ENCODE assay signal across 8 cellular contexts in genomic region chrX:54999717-55000598, GRCh38. TPM values are rescaled to one million over a fixed set of nuclear protein-coding genes. Genes with fewer than 3 reads are reported as not detected.
DNase-seq lines count a peak whose midpoint lies in the region; ATAC-seq and TF ChIP-seq lines count a peak whose summit lies in the region.

Gene APEX2 (plus strand): TSS chrX:55000363. CDS start chrX:55000423, 60 bp downstream.

- peak; percentile 74 for DNase-seq in GM12864 (ENCODE audit: low read depth)
- peak; percentile 73 to 94 (median 91) for DNase-seq in NCI-H1417 (lab: John Stamatoyannopoulos, UW)
- peak; percentile 22 to 75 for DNase-seq in SW 1271 (lab: John Stamatoyannopoulos, UW)
- DNase-seq in activated naive CD8-positive, alpha-beta T cell treated with anti-CD3 and anti-CD28 coated beads, Interleukin-2, amount 50 U/mL, for 16 hours (ENCODE audit: low read depth, low spot score): peak; percentile 66
- DNase-seq in Right ventricle myocardium inferior (ENCODE audit: missing footprints): peak; percentile 97
- peak; percentile 86 to 92 (median 87) for DNase-seq in ovary
- DNase-seq in tibial artery: peak; percentile 91 to 95

- no peaks in the 10 kb centered on the region for H3K27me3 ChIP-seq in ovary
- H3K27me3 ChIP-seq in tibial artery: no peaks in the 10 kb centered on the region

- H3K27ac ChIP-seq in ovary (peak within 1 kb of the TSS; percentile 58 to 77), tibial artery (peak within 1 kb of the TSS; percentile 74 to 79)

- WGBS in ovary, 3 donors: 30 to 45% (median 41%) methylated on average over 55 of the region's 55 CpGs

- TF ChIP-seq CTCF in GM12864 (IDR thresholded peaks at IDR 0.05; ENCODE audit: low read depth, low read length, missing control alignments) (no peak), ovary (IDR thresholded peaks at IDR 0.05) (no peak), tibial artery (IDR thresholded peaks at IDR 0.05) (no peak)

- ATAC-seq in HG02759 (IDR thresholded peaks at IDR 0.05; ENCODE audit: unreplicated experiment) (peak; percentile 93), Right ventricle myocardium inferior (peak; percentile 97)

- TF ChIP-seq EP300 in ovary (IDR thresholded peaks at IDR 0.05): no peak

- no peaks in the 10 kb centered on the region for H3K9me3 ChIP-seq in ovary
- no peaks in the 10 kb centered on the region for H3K9me3 ChIP-seq in tibial artery

- intact Hi-C loops in Right ventricle myocardium inferior (cut with DNase I): loop anchor here (5.0 to 10.0 kb wide), 2 partner anchors 105 to 193 kb away; partner anchors contain the start of gene MAGED2
- intact Hi-C loops in ovary (cut with DNase I): loop anchor here in 1 of 4 donors (10.0 kb wide), 1 partner anchor 815 kb away; the partner anchor contains the start of gene FAM120C
- intact Hi-C loops in tibial artery (cut with DNase I; ENCODE audit: low total_unique reads): no loop called here

- H3K4me1 ChIP-seq in ovary (ENCODE audit: insufficient read depth) (no peaks in the 10 kb centered on the region), tibial artery (peaks cover 0 to 13% (median 0%) of the 10 kb centered on the region in 4 donors)

- peak; percentile 74 for TF ChIP-seq POLR2A in ovary (IDR thresholded peaks at IDR 0.05)

- H3K4me3 ChIP-seq in GM12864 (ENCODE audit: low read depth, low read length) (peak within 1 kb of the TSS; percentile 87), ovary (peak within 1 kb of the TSS; percentile 52), tibial artery (peak within 1 kb of the TSS; percentile 57 to 69)

- H3K36me3 ChIP-seq in ovary: no peaks in the 10 kb centered on the region
- H3K36me3 ChIP-seq in tibial artery: peaks cover 0 to 23% (median 16%) of the 10 kb centered on the region in 3 donors

RNA-seq across cellular contexts. Expression of gene APEX2, which starts in this region (rescaled TPM):
- total RNA-seq in Right ventricle myocardium inferior (8.3 TPM), ovary (10 to 100 TPM in 6 of 7 donors, 1 to 10 TPM in 1; 9.7 to 18.5 (median 12.2) TPM)
- 10 to 100 TPM in 1 of 2 donors, 1 to 10 TPM in 1; 8.7 to 11.3 TPM for polyA plus RNA-seq in ovary

Comparison
In these comparisons a context has a peak if more than half of its experiments do, and no peak if none do; other contexts are left out.
1. Peak in every context shown above with its lines: DNase-seq, ATAC-seq, H3K4me3 ChIP-seq and H3K27ac ChIP-seq.